Comparison of ENCODE assay signal across 1 cellular context in the genomic region with DNA sequence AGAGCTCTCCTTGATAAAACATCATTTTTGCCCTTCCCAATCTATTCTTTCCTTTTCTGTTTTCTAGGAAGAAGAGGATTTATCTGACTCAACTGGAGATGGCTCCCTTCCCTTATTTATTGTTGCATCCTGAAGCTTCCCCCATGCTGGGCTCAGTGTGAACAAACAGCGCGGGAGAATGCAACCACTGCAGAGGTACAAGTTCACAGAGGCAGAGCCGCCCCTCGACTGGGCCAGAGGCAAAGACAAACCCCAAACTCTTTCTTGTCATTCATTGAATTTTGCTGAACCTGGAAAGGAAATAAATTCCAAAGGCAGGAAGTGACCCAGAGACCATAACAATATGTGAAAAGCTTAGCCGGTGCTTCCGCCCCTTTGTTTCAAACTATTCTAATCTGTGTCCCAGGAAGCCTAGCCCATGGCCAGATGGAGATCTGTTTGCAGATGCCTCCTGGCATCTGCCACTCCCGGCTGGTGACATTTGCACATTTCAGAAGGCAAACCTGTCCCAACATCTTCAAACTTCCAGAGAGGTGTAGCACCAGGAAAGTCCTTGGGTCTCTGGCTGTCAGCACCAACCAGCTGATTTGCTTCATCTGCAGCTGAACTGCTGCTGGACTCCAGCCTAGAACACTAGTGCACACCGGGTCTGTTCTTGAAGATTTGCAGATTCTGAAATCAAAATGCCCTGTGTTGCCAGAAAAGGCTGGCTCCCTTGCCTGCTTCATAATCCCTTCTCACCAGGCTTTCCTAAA.
A peak's percentile ranks its signal among the peaks of the same experiment; 100 is the strongest.
TF ChIP-seq lines count a peak whose summit lies in the region.

No MANE protein-coding gene starts in this region.

TF ChIP-seq in HepG2, 621 proteins besides CTCF, POLR2A, EP300 and RAD21 (continued from another document and continues in another):
- no peak for TF ChIP-seq ZNF280D (CRISPR knock-in tag; IDR thresholded peaks at IDR 0.05)
- TF ChIP-seq ZBTB37 (CRISPR knock-in tag; IDR thresholded peaks at IDR 0.05): no peak
- no peak for TF ChIP-seq NPAS2 (CRISPR knock-in tag; IDR thresholded peaks at IDR 0.05; ENCODE audit: borderline replicate concordance)
- TF ChIP-seq PRPF4 (IDR thresholded peaks at IDR 0.05; ENCODE audit: low read depth, low read length, poor library complexity, severe bottlenecking): no peak
- no peak for TF ChIP-seq ZKSCAN1 (IDR thresholded peaks at IDR 0.05; ENCODE audit: low read length)
- TF ChIP-seq, protein P1, sequence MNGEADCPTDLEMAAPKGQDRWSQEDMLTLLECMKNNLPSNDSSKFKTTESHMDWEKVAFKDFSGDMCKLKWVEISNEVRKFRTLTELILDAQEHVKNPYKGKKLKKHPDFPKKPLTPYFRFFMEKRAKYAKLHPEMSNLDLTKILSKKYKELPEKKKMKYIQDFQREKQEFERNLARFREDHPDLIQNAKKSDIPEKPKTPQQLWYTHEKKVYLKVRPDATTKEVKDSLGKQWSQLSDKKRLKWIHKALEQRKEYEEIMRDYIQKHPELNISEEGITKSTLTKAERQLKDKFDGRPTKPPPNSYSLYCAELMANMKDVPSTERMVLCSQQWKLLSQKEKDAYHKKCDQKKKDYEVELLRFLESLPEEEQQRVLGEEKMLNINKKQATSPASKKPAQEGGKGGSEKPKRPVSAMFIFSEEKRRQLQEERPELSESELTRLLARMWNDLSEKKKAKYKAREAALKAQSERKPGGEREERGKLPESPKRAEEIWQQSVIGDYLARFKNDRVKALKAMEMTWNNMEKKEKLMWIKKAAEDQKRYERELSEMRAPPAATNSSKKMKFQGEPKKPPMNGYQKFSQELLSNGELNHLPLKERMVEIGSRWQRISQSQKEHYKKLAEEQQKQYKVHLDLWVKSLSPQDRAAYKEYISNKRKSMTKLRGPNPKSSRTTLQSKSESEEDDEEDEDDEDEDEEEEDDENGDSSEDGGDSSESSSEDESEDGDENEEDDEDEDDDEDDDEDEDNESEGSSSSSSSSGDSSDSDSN (CRISPR knock-in tag; IDR thresholded peaks at IDR 0.05): peak; percentile 25; the same call in 1 of the 2 replicates
- TF ChIP-seq REXO4 (CRISPR knock-in tag; IDR thresholded peaks at IDR 0.05; ENCODE audit: borderline replicate concordance): no peak
- TF ChIP-seq ZKSCAN8 (CRISPR knock-in tag; IDR thresholded peaks at IDR 0.05; ENCODE audit: borderline replicate concordance): no peak
- TF ChIP-seq NFE2L1 (CRISPR knock-in tag; IDR thresholded peaks at IDR 0.05; ENCODE audit: borderline replicate concordance): no peak
- no peak for TF ChIP-seq CBFB (CRISPR knock-in tag; IDR thresholded peaks at IDR 0.05)
- TF ChIP-seq FOXC1 (CRISPR knock-in tag; IDR thresholded peaks at IDR 0.05; ENCODE audit: borderline replicate concordance): no peak
- TF ChIP-seq, protein P2, sequence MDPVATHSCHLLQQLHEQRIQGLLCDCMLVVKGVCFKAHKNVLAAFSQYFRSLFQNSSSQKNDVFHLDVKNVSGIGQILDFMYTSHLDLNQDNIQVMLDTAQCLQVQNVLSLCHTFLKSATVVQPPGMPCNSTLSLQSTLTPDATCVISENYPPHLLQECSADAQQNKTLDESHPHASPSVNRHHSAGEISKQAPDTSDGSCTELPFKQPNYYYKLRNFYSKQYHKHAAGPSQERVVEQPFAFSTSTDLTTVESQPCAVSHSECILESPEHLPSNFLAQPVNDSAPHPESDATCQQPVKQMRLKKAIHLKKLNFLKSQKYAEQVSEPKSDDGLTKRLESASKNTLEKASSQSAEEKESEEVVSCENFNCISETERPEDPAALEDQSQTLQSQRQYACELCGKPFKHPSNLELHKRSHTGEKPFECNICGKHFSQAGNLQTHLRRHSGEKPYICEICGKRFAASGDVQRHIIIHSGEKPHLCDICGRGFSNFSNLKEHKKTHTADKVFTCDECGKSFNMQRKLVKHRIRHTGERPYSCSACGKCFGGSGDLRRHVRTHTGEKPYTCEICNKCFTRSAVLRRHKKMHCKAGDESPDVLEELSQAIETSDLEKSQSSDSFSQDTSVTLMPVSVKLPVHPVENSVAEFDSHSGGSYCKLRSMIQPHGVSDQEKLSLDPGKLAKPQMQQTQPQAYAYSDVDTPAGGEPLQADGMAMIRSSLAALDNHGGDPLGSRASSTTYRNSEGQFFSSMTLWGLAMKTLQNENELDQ (CRISPR knock-in tag; IDR thresholded peaks at IDR 0.05; ENCODE audit: borderline replicate concordance): no peak
- TF ChIP-seq ZNF720 (CRISPR knock-in tag; IDR thresholded peaks at IDR 0.05): no peak
- TF ChIP-seq TP53 (CRISPR knock-in tag; conservative IDR thresholded peaks at IDR 0.05): 0 out of 2 replicates have a peak, but pooled peaks have one; percentile 6
- no peak for TF ChIP-seq ZNF773 (CRISPR knock-in tag; IDR thresholded peaks at IDR 0.05; ENCODE audit: borderline replicate concordance)
- TF ChIP-seq, protein P3, sequence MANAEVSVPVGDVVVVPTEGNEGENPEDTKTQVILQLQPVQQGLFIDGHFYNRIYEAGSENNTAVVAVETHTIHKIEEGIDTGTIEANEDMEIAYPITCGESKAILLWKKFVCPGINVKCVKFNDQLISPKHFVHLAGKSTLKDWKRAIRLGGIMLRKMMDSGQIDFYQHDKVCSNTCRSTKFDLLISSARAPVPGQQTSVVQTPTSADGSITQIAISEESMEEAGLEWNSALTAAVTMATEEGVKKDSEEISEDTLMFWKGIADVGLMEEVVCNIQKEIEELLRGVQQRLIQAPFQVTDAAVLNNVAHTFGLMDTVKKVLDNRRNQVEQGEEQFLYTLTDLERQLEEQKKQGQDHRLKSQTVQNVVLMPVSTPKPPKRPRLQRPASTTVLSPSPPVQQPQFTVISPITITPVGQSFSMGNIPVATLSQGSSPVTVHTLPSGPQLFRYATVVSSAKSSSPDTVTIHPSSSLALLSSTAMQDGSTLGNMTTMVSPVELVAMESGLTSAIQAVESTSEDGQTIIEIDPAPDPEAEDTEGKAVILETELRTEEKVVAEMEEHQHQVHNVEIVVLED (CRISPR knock-in tag; IDR thresholded peaks at IDR 0.05; ENCODE audit: borderline replicate concordance): no peak; the same call in none of the 2 replicates
- peak; percentile 61 for TF ChIP-seq FOXJ3 (CRISPR knock-in tag; IDR thresholded peaks at IDR 0.05; ENCODE audit: borderline replicate concordance)
- TF ChIP-seq SKI (IDR thresholded peaks at IDR 0.05; ENCODE audit: partially characterized antibody): no peak
- TF ChIP-seq YY1 (IDR thresholded peaks at IDR 0.05; ENCODE audit: insufficient read depth, insufficient replicate concordance, low read depth, low read length): peak; percentile 28
- TF ChIP-seq ERF (CRISPR knock-in tag; IDR thresholded peaks at IDR 0.05): no peak; the same call in 1 of the 2 replicates
- TF ChIP-seq KLF15 (CRISPR knock-in tag; IDR thresholded peaks at IDR 0.05; ENCODE audit: borderline replicate concordance): no peak
- TF ChIP-seq MYC (CRISPR knock-in tag; IDR thresholded peaks at IDR 0.05; ENCODE audit: borderline replicate concordance): peak; percentile 70; the same call in 1 of the 2 replicates
- no peak for TF ChIP-seq NR0B2 (CRISPR knock-in tag; IDR thresholded peaks at IDR 0.05)
- no peak for TF ChIP-seq JUNB (CRISPR knock-in tag; IDR thresholded peaks at IDR 0.05; ENCODE audit: borderline replicate concordance)
- no peak for TF ChIP-seq TAF15 (IDR thresholded peaks at IDR 0.05; ENCODE audit: low read depth, low read length, poor library complexity, severe bottlenecking)
- TF ChIP-seq ZNF441 (CRISPR knock-in tag; IDR thresholded peaks at IDR 0.05; ENCODE audit: borderline replicate concordance): no peak
- TF ChIP-seq DR1 (CRISPR knock-in tag; IDR thresholded peaks at IDR 0.05): 0 out of 2 replicates have a peak, but pooled peaks have one; percentile 18
- no peak for TF ChIP-seq KAT7 (CRISPR knock-in tag; IDR thresholded peaks at IDR 0.05; ENCODE audit: borderline replicate concordance)
- TF ChIP-seq ZBTB14 (CRISPR knock-in tag; IDR thresholded peaks at IDR 0.05): no peak
- TF ChIP-seq ZNF879 (CRISPR knock-in tag; IDR thresholded peaks at IDR 0.05): no peak
- TF ChIP-seq ZNF451 (CRISPR knock-in tag; IDR thresholded peaks at IDR 0.05): 0 out of 2 replicates have a peak, but pooled peaks have one; percentile 16
- TF ChIP-seq ZBED4 (CRISPR knock-in tag; IDR thresholded peaks at IDR 0.05; ENCODE audit: borderline replicate concordance): no peak; the same call in 1 of the 2 replicates
- TF ChIP-seq NFRKB (IDR thresholded peaks at IDR 0.05): no peak
- TF ChIP-seq MIXL1 (CRISPR knock-in tag; IDR thresholded peaks at IDR 0.05): peak; percentile 16; the same call in 1 of the 2 replicates
- no peak for TF ChIP-seq ARHGAP35 (CRISPR knock-in tag; IDR thresholded peaks at IDR 0.05; ENCODE audit: borderline replicate concordance)
- TF ChIP-seq ZNF546 (CRISPR knock-in tag; conservative IDR thresholded peaks at IDR 0.05): no peak
- TF ChIP-seq, protein P4, sequence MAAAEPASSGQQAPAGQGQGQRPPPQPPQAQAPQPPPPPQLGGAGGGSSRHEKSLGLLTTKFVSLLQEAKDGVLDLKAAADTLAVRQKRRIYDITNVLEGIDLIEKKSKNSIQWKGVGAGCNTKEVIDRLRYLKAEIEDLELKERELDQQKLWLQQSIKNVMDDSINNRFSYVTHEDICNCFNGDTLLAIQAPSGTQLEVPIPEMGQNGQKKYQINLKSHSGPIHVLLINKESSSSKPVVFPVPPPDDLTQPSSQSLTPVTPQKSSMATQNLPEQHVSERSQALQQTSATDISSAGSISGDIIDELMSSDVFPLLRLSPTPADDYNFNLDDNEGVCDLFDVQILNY (CRISPR knock-in tag; conservative IDR thresholded peaks at IDR 0.05): no peak
- TF ChIP-seq SIX4 (CRISPR knock-in tag; IDR thresholded peaks at IDR 0.05): no peak
